9 cellular contexts compared by ENCODE assay signal in the genomic region with DNA sequence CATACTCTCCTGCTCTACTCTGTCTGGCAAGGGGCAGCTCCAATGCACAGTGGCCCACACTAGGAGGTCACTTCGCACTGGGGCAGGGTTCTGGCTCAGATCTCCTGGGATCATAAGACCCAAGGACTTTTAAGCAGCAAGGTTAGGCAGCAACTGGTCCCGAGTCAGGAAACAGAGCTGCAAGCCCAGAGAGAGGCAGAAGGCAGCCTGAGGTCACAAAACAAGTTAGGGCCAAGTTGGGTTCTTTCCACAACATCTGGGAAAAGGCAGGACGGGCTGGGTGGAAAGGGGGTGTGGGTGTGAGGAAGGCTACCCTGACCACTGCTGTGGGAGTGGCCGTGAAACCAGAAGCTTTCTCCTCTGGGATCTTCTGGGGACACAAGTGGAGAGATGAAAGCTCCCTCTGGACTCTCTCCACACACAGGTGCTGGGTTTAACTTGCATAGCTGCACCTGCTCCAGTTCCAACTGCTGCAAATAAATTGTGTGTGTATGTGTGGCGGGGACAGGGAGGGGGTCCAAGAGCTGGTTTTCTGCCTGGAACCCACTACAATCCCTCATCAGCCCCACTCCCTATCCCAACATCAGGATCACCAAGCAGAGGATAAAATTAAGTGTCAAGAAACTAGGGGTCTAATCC. TPM values are rescaled to one million over a fixed set of nuclear protein-coding genes. Genes with fewer than 3 reads are reported as not detected.
DNase-seq lines count a peak whose midpoint lies in the region; ATAC-seq, FAIRE-seq and TF ChIP-seq lines count a peak whose summit lies in the region.
"Had no signal": no experiment of that assay in that cellular context is flagged by ENCODE, and none has a peak within 500 bp of the region (broad histone marks: within the 10 kb centered on the region; RNA-seq: fewer than 3 reads in every experiment).

No MANE protein-coding gene starts in this region.

- H3K9me3 Mint-ChIP-seq in activated T-helper 17 cell treated with anti-CD3 and anti-CD28 coated beads, Interleukin-2, amount 50 U/mL, for 72 hours, result no peaks in the 10 kb centered on the region

- CTCF ChIA-PET in HepG2 (lab: Yijun Ruan, JAX; ENCODE audit: low intra/inter-chr PET ratio, low total read pairs), result no interaction called here

- no peaks in the 10 kb centered on the region for H3K27me3 Mint-ChIP-seq in activated T-helper 17 cell treated with anti-CD3 and anti-CD28 coated beads, Interleukin-2, amount 50 U/mL, for 72 hours

- H3K4me1 ChIP-seq in right atrium auricular region (peaks cover 0 to 20% of the 10 kb centered on the region in 2 donors), HepG2 (ENCODE audit: insufficient read depth, low read length) (peaks cover 62% of the 10 kb centered on the region)
- H3K4me1 ChIP-seq: psoas muscle had no signal

- WGBS in HepG2 (ENCODE audit: low lambda C conversion rate), result 71% methylated on average over 5 of the region's 5 CpGs

- BruUV-seq in HepG2 (replicated peaks; lab: Mats Ljungman, UMichigan), result no TSS peak

- no peaks in the 10 kb centered on the region for H3K9me3 ChIP-seq in right atrium auricular region
- H3K9me3 ChIP-seq in HepG2 (ENCODE audit: low read length), result no peaks in the 10 kb centered on the region
- H3K9me3 ChIP-seq: psoas muscle had no signal

- peak overlapping the region; percentile 100 for H3K27ac Mint-ChIP-seq in activated T-helper 17 cell treated with anti-CD3 and anti-CD28 coated beads, Interleukin-2, amount 50 U/mL, for 72 hours

- no peak for TF ChIP-seq RAD21 in HepG2 (CRISPR knock-in tag; IDR thresholded peaks at IDR 0.05)

- no peaks in the 10 kb centered on the region for H4K20me1 ChIP-seq in HepG2 (ENCODE audit: insufficient read depth, low read length)

- DNase-seq in Right ventricle myocardium inferior (ENCODE audit: missing footprints) (no peak), right atrium auricular region (ENCODE audit: low spot score) (no peak), HepG2 (ENCODE audit: low spot score) (no peak), GM19239 (ENCODE audit: insufficient read length, low spot score) (no peak)
- DNase-seq: psoas muscle had no signal

- peak overlapping the region; percentile 7 for H2AFZ ChIP-seq in HepG2 (ENCODE audit: low read length)

- H3K4me3 ChIP-seq in right atrium auricular region (no peak overlapping the region), HepG2 (replicated peaks in 1 of 3; ENCODE audit: insufficient read depth in 1 of 3, low read depth in 2 of 3, low read length in 3 of 3) (peak overlapping the region in 1 of 3 experiments; percentile 35; a peak in 1 of 6 replicates)
- H3K4me3 ChIP-seq: psoas muscle had no signal

- peak overlapping the region; percentile 98 for H3K4me3 Mint-ChIP-seq in activated T-helper 17 cell treated with anti-CD3 and anti-CD28 coated beads, Interleukin-2, amount 50 U/mL, for 72 hours

- H3K36me3 ChIP-seq in right atrium auricular region (no peaks in the 10 kb centered on the region), HepG2 (replicated peaks in 1 of 2; ENCODE audit: control insufficient read depth in 1 of 2, insufficient read depth in 2 of 2, low read length in 2 of 2) (no peaks in the 10 kb centered on the region)

- H3K27ac ChIP-seq in right atrium auricular region (peak overlapping the region in 1 of 2 donors; percentile 68), HepG2 (ENCODE audit: extremely low read length, insufficient read depth, low read length) (no peak overlapping the region)

- H3K9ac ChIP-seq in HepG2 (ENCODE audit: insufficient read depth, low read depth, low read length), result peak overlapping the region; percentile 37; the same call in 1 of the 2 replicates

- intact Hi-C loops in Right ventricle myocardium inferior (cut with DNase I) (no loop called here), HepG2 (cut with micrococcal nuclease; ENCODE audit: unreplicated experiment) (loop anchor here (1.0 kb wide), 1 partner anchor 45 kb away; no protein-coding TSS in a partner anchor)

- H3K4me2 ChIP-seq in HepG2 (ENCODE audit: low read depth, low read length), result peak overlapping the region; percentile 64

- peak; percentile 14 for ATAC-seq in Right ventricle myocardium inferior
- no peak for ATAC-seq in activated T-helper 17 cell treated with anti-CD3 and anti-CD28 coated beads, Interleukin-2, amount 50 U/mL, for 72 hours (replicated peaks)
- peak; percentile 2; the same call in 1 of the 3 replicates for ATAC-seq in HepG2
- ATAC-seq in GM21737 (IDR thresholded peaks at IDR 0.05; ENCODE audit: unreplicated experiment), result no peak
- no peak for ATAC-seq in HG02623 (IDR thresholded peaks at IDR 0.05; ENCODE audit: unreplicated experiment)
- no peak for ATAC-seq in GM21717 (IDR thresholded peaks at IDR 0.05; ENCODE audit: unreplicated experiment)

- in situ Hi-C loops in HepG2 (cut with HindIII; ENCODE audit: extremely low pct_ligation_motif_present, low pct_unique_long_range_greater_than_20kb), result no loop called here

- peaks cover 6% of the 10 kb centered on the region for H3K4me1 Mint-ChIP-seq in activated T-helper 17 cell treated with anti-CD3 and anti-CD28 coated beads, Interleukin-2, amount 50 U/mL, for 72 hours

- TF ChIP-seq POLR2A in HepG2 (IDR thresholded peaks at IDR 0.05; ENCODE audit: insufficient read depth in 1 of 2, low read depth in 2 of 2, low read length in 2 of 2), result no peak

- TF ChIP-seq EP300 in HepG2 (IDR thresholded peaks at IDR 0.05; ENCODE audit: low read depth in 2 of 2, low read length in 2 of 2), result no peak
- TF ChIP-seq EP300 in HepG2 (CRISPR knock-in tag; IDR thresholded peaks at IDR 0.05; ENCODE audit: borderline replicate concordance), result no peak

- TF ChIP-seq CTCF in right atrium auricular region (IDR thresholded peaks at IDR 0.05), result no peak
- no peak for TF ChIP-seq CTCF in HepG2 (CRISPR knock-in tag; IDR thresholded peaks at IDR 0.05)

- POLR2A ChIA-PET in HepG2 (lab: Yijun Ruan, JAX), result interaction anchor here (0.6 to 4.0 kb wide), 15 partner anchors 8 to 178 kb away, joined by 3 to 42 read pairs (median 6); partner anchors contain the start of genes MTMR4, RNF43 and SUPT4H1

- FAIRE-seq in HepG2 (lab: Jason Lieb, UNC) (no peak), GM19239 (lab: Jason Lieb, UNC) (no peak)

- H3K27me3 ChIP-seq in right atrium auricular region, result no peaks in the 10 kb centered on the region
- no peaks in the 10 kb centered on the region for H3K27me3 ChIP-seq in HepG2 (ENCODE audit: control insufficient read depth in 1 of 2, insufficient read depth in 2 of 2, low read length in 2 of 2)

- H3K36me3 Mint-ChIP-seq in activated T-helper 17 cell treated with anti-CD3 and anti-CD28 coated beads, Interleukin-2, amount 50 U/mL, for 72 hours (ENCODE audit: low read depth), result peaks cover 100% of the 10 kb centered on the region

- no peaks in the 10 kb centered on the region for H3K79me2 ChIP-seq in HepG2 (ENCODE audit: insufficient read depth, low read length)

RNA-seq across cellular contexts. Expression of gene TSPOAP1, which starts 8.0 kb away (rescaled TPM):
- 12.1 TPM for total RNA-seq in Right ventricle myocardium inferior
- 1 to 10 TPM; 6.1 to 8.5 TPM for total RNA-seq in right atrium auricular region
- total RNA-seq in activated T-helper 17 cell treated with anti-CD3 and anti-CD28 coated beads, Interleukin-2, amount 50 U/mL, for 72 hours, result 100 to 1,000 TPM in 1 of 2 donors, 10 to 100 TPM in 1; 97.2 to 107 TPM
- total RNA-seq in HepG2 (2016; rRNA removed; fragmentation: Illumina TruSeq; extraction: Trizol), result not detected in 2 replicates
- total RNA-seq in HepG2 (2016; cell fraction: cytosol; rRNA removed; fragmentation: Illumina TruSeq; extraction: Trizol; ENCODE audit: low read depth), result not detected in 2 replicates
- not detected in 2 replicates for total RNA-seq in HepG2 (2016; cell fraction: insoluble cytoplasmic fraction; rRNA removed; fragmentation: Illumina TruSeq; extraction: Trizol)
- not detected in 2 replicates for total RNA-seq in HepG2 (2016; cell fraction: membrane; rRNA removed; fragmentation: Illumina TruSeq; extraction: Trizol)
- total RNA-seq in HepG2 (2016; cell fraction: nucleus; rRNA removed; fragmentation: Illumina TruSeq; extraction: Trizol), result not detected in 2 replicates
- polyA plus RNA-seq in HepG2 (2011; rRNA removed), result 0.25 TPM in 1 of 2 replicates, not detected in the other
- polyA plus RNA-seq in HepG2 (2011; cell fraction: cytosol; rRNA removed), result 0.03 TPM in 1 of 2 replicates, not detected in the other
- 0.09 and 0.50 TPM in 2 replicates for polyA plus RNA-seq in HepG2 (2011; cell fraction: nucleus; rRNA removed)
- polyA plus RNA-seq in HepG2 (2012), result 0.03 TPM in 1 of 2 replicates, not detected in the other
- not detected in 2 replicates for polyA plus RNA-seq in HepG2 (2016; cell fraction: cytosol; fragmentation: Illumina TruSeq; extraction: Trizol; ENCODE audit: low read depth)
- not detected in 2 replicates for polyA plus RNA-seq in HepG2 (2016; cell fraction: insoluble cytoplasmic fraction; fragmentation: Illumina TruSeq; extraction: Trizol; ENCODE audit: low read depth)
- polyA plus RNA-seq in HepG2 (2016; cell fraction: membrane; fragmentation: Illumina TruSeq; extraction: Trizol; ENCODE audit: low read depth), result not detected in 2 replicates
- polyA plus RNA-seq in HepG2 (2016; cell fraction: nucleus; fragmentation: Illumina TruSeq; extraction: Trizol; ENCODE audit: insufficient read depth, low read depth), result not detected in 2 replicates
- 0.26 TPM in 1 of 2 replicates, not detected in the other for polyA minus RNA-seq in HepG2 (2011; rRNA and poly(A)+ RNA removed; ENCODE audit: low replicate concordance)
- not detected in 2 replicates for polyA minus RNA-seq in HepG2 (2011; cell fraction: cytosol; rRNA and poly(A)+ RNA removed)
- under 0.01 TPM in 1 of 2 replicates, not detected in the other for polyA minus RNA-seq in HepG2 (2011; cell fraction: nucleus; rRNA and poly(A)+ RNA removed)

RNA-seq across cellular contexts. Expression of gene SUPT4H1, which starts 15.4 kb away (rescaled TPM):
- total RNA-seq in Right ventricle myocardium inferior (58.2 TPM), right atrium auricular region (10 to 100 TPM; 50.0 to 51.4 TPM), HepG2 (2016; rRNA removed; fragmentation: Illumina TruSeq; extraction: Trizol) (155 and 252 TPM in 2 replicates)
- 100 to 1,000 TPM; 117 to 147 TPM for total RNA-seq in activated T-helper 17 cell treated with anti-CD3 and anti-CD28 coated beads, Interleukin-2, amount 50 U/mL, for 72 hours
- 72.2 and 76.4 TPM in 2 replicates for total RNA-seq in HepG2 (2016; cell fraction: cytosol; rRNA removed; fragmentation: Illumina TruSeq; extraction: Trizol; ENCODE audit: low read depth)
- 169 and 290 TPM in 2 replicates for total RNA-seq in HepG2 (2016; cell fraction: insoluble cytoplasmic fraction; rRNA removed; fragmentation: Illumina TruSeq; extraction: Trizol)
- 130 and 134 TPM in 2 replicates for total RNA-seq in HepG2 (2016; cell fraction: membrane; rRNA removed; fragmentation: Illumina TruSeq; extraction: Trizol)
- total RNA-seq in HepG2 (2016; cell fraction: nucleus; rRNA removed; fragmentation: Illumina TruSeq; extraction: Trizol), result 74.4 and 75.7 TPM in 2 replicates
- 231 and 244 TPM in 2 replicates for polyA plus RNA-seq in HepG2 (2011; rRNA removed)
- polyA plus RNA-seq in HepG2 (2011; cell fraction: cytosol; rRNA removed), result 148 and 229 TPM in 2 replicates
- polyA plus RNA-seq in HepG2 (2011; cell fraction: nucleus; rRNA removed), result 65.5 and 71.0 TPM in 2 replicates
- polyA plus RNA-seq in HepG2 (2012), result 227 and 249 TPM in 2 replicates
- polyA plus RNA-seq in HepG2 (2016; cell fraction: cytosol; fragmentation: Illumina TruSeq; extraction: Trizol; ENCODE audit: low read depth), result 105 and 107 TPM in 2 replicates
- 309 and 341 TPM in 2 replicates for polyA plus RNA-seq in HepG2 (2016; cell fraction: insoluble cytoplasmic fraction; fragmentation: Illumina TruSeq; extraction: Trizol; ENCODE audit: low read depth)
- 144 and 156 TPM in 2 replicates for polyA plus RNA-seq in HepG2 (2016; cell fraction: membrane; fragmentation: Illumina TruSeq; extraction: Trizol; ENCODE audit: low read depth)
- 164 and 191 TPM in 2 replicates for polyA plus RNA-seq in HepG2 (2016; cell fraction: nucleus; fragmentation: Illumina TruSeq; extraction: Trizol; ENCODE audit: insufficient read depth, low read depth)
- 68.7 and 109 TPM in 2 replicates for polyA minus RNA-seq in HepG2 (2011; rRNA and poly(A)+ RNA removed; ENCODE audit: low replicate concordance)
- polyA minus RNA-seq in HepG2 (2011; cell fraction: cytosol; rRNA and poly(A)+ RNA removed), result 45.1 and 56.8 TPM in 2 replicates
- polyA minus RNA-seq in HepG2 (2011; cell fraction: nucleus; rRNA and poly(A)+ RNA removed), result 51.9 and 61.5 TPM in 2 replicates

RNA-seq across cellular contexts. Expression of gene MPO, which starts 55.8 kb away (rescaled TPM):
- 0.08 TPM for total RNA-seq in Right ventricle myocardium inferior
- under 1 TPM; 0.12 to 0.30 TPM for total RNA-seq in right atrium auricular region
- total RNA-seq in activated T-helper 17 cell treated with anti-CD3 and anti-CD28 coated beads, Interleukin-2, amount 50 U/mL, for 72 hours, result 1 to 10 TPM; 1.2 to 2.0 TPM
- total RNA-seq in HepG2 (2016; rRNA removed; fragmentation: Illumina TruSeq; extraction: Trizol), result not detected in 2 replicates
- not detected in 2 replicates for total RNA-seq in HepG2 (2016; cell fraction: cytosol; rRNA removed; fragmentation: Illumina TruSeq; extraction: Trizol; ENCODE audit: low read depth)
- total RNA-seq in HepG2 (2016; cell fraction: insoluble cytoplasmic fraction; rRNA removed; fragmentation: Illumina TruSeq; extraction: Trizol), result not detected in 2 replicates
- not detected in 2 replicates for total RNA-seq in HepG2 (2016; cell fraction: membrane; rRNA removed; fragmentation: Illumina TruSeq; extraction: Trizol)
- not detected in 2 replicates for total RNA-seq in HepG2 (2016; cell fraction: nucleus; rRNA removed; fragmentation: Illumina TruSeq; extraction: Trizol)
- polyA plus RNA-seq in HepG2 (2011; rRNA removed), result not detected in 2 replicates
- not detected in 2 replicates for polyA plus RNA-seq in HepG2 (2011; cell fraction: cytosol; rRNA removed)
- polyA plus RNA-seq in HepG2 (2011; cell fraction: nucleus; rRNA removed), result 0.06 and 0.09 TPM in 2 replicates
- not detected in 2 replicates for polyA plus RNA-seq in HepG2 (2012)
- polyA plus RNA-seq in HepG2 (2016; cell fraction: cytosol; fragmentation: Illumina TruSeq; extraction: Trizol; ENCODE audit: low read depth), result not detected in 2 replicates
- polyA plus RNA-seq in HepG2 (2016; cell fraction: insoluble cytoplasmic fraction; fragmentation: Illumina TruSeq; extraction: Trizol; ENCODE audit: low read depth), result not detected in 2 replicates
- polyA plus RNA-seq in HepG2 (2016; cell fraction: membrane; fragmentation: Illumina TruSeq; extraction: Trizol; ENCODE audit: low read depth), result not detected in 2 replicates
- not detected in 2 replicates for polyA plus RNA-seq in HepG2 (2016; cell fraction: nucleus; fragmentation: Illumina TruSeq; extraction: Trizol; ENCODE audit: insufficient read depth, low read depth)
- polyA minus RNA-seq in HepG2 (2011; rRNA and poly(A)+ RNA removed; ENCODE audit: low replicate concordance), result not detected in 2 replicates
- polyA minus RNA-seq in HepG2 (2011; cell fraction: cytosol; rRNA and poly(A)+ RNA removed), result not detected in 2 replicates
- polyA minus RNA-seq in HepG2 (2011; cell fraction: nucleus; rRNA and poly(A)+ RNA removed), result not detected in 2 replicates

Comparison
In these comparisons a context has a peak if more than half of its experiments do, and no peak if none do; other contexts are left out.
1. ATAC-seq: peak in Right ventricle myocardium inferior (single experiment) and HepG2 (single experiment); none in activated T-helper 17 cell treated with anti-CD3 and anti-CD28 coated beads, Interleukin-2, amount 50 U/mL, for 72 hours (single experiment), GM21737 (single experiment), HG02623 (single experiment) and GM21717 (single experiment).